In genomic region chr17:80137131-80137530, GRCh38 we compare ENCODE assay signal across 30 cellular contexts. TPM values are rescaled to one million over a fixed set of nuclear protein-coding genes. Genes with fewer than 3 reads are reported as not detected.
"Had no signal": no experiment of that assay in that cellular context is flagged by ENCODE, and none has a peak within 500 bp of the region (broad histone marks: within the 10 kb centered on the region; RNA-seq: fewer than 3 reads in every experiment).

No MANE protein-coding gene starts in this region.

- H3K4me3 ChIP-seq: MG63, SJCRH30, SK-N-MC had no signal

- H3K4me1 ChIP-seq: SJCRH30 had no signal

- H3K9me3 Mint-ChIP-seq: activated CD4-positive, alpha-beta memory T cell treated with anti-CD3 and anti-CD28 coated beads for 36 hours; activated CD4-positive, alpha-beta T cell treated with anti-CD3 and anti-CD28 coated beads, Interleukin-2, amount 10 ng/mL, durations not matched to agents 7 days and 5 days; activated naive CD4-positive, alpha-beta T cell treated with anti-CD3 and anti-CD28 coated beads for 36 hours; activated naive CD8-positive, alpha-beta T cell treated with anti-CD3 and anti-CD28 coated beads, Interleukin-2, amount 50 U/mL, for 24 hours; activated T-cell treated with anti-CD3 and anti-CD28 coated beads, Interleukin-2, amount 50 U/mL, for 72 hours; activated T-helper 17 cell treated with anti-CD3 and anti-CD28 coated beads, Interleukin-2, amount 50 U/mL, for 72 hours; brain; T-helper 2 cell treated with Interferon-gamma antibody and Interleukin-4, amounts not matched to agents 5 μg/mL and 100 μg/mL, for 36 hours had no signal

- H3K27me3 ChIP-seq: MG63, SJCRH30 had no signal

- H3K27ac ChIP-seq: SJCRH30, SK-N-MC had no signal

- H3K4me3 Mint-ChIP-seq: activated CD4-positive, alpha-beta memory T cell treated with anti-CD3 and anti-CD28 coated beads for 36 hours; activated CD4-positive, alpha-beta T cell treated with anti-CD3 and anti-CD28 coated beads, Interleukin-2, amount 10 ng/mL, durations not matched to agents 7 days and 5 days; activated naive CD4-positive, alpha-beta T cell treated with anti-CD3 and anti-CD28 coated beads for 36 hours; activated naive CD8-positive, alpha-beta T cell; activated naive CD8-positive, alpha-beta T cell treated with anti-CD3 and anti-CD28 coated beads, Interleukin-2, amount 50 U/mL, for 24 hours; activated T-cell treated with anti-CD3 and anti-CD28 coated beads, Interleukin-2, amount 50 U/mL, for 72 hours; activated T-helper 17 cell treated with anti-CD3 and anti-CD28 coated beads, Interleukin-2, amount 50 U/mL, for 72 hours; brain; T-helper 2 cell treated with Interferon-gamma antibody and Interleukin-4, amounts not matched to agents 5 μg/mL and 100 μg/mL, for 36 hours had no signal

- ATAC-seq: activated naive CD8-positive, alpha-beta T cell treated with anti-CD3 and anti-CD28 coated beads, Interleukin-2, amount 50 U/mL, for 24 hours; activated T-helper 17 cell treated with anti-CD3 and anti-CD28 coated beads, Interleukin-2, amount 50 U/mL, for 72 hours; Panc1 had no signal

- H3K4me1 Mint-ChIP-seq: activated naive CD8-positive, alpha-beta T cell treated with anti-CD3 and anti-CD28 coated beads, Interleukin-2, amount 50 U/mL, for 24 hours; activated T-helper 17 cell treated with anti-CD3 and anti-CD28 coated beads, Interleukin-2, amount 50 U/mL, for 72 hours; brain had no signal

- H3K27ac Mint-ChIP-seq: activated CD4-positive, alpha-beta memory T cell treated with anti-CD3 and anti-CD28 coated beads for 36 hours; activated CD4-positive, alpha-beta T cell treated with anti-CD3 and anti-CD28 coated beads, Interleukin-2, amount 10 ng/mL, durations not matched to agents 7 days and 5 days; activated naive CD4-positive, alpha-beta T cell treated with anti-CD3 and anti-CD28 coated beads for 36 hours; activated naive CD8-positive, alpha-beta T cell; activated naive CD8-positive, alpha-beta T cell treated with anti-CD3 and anti-CD28 coated beads, Interleukin-2, amount 50 U/mL, for 24 hours; activated T-cell treated with anti-CD3 and anti-CD28 coated beads, Interleukin-2, amount 50 U/mL, for 72 hours; activated T-helper 17 cell treated with anti-CD3 and anti-CD28 coated beads, Interleukin-2, amount 50 U/mL, for 72 hours; brain; T-helper 2 cell treated with Interferon-gamma antibody and Interleukin-4, amounts not matched to agents 5 μg/mL and 100 μg/mL, for 36 hours had no signal

- DNase-seq: activated CD4-positive, alpha-beta memory T cell treated with anti-CD3 and anti-CD28 coated beads for 36 hours; activated CD4-positive, alpha-beta T cell treated with anti-CD3 and anti-CD28 coated beads, Interleukin-2, amount 10 ng/mL, durations not matched to agents 7 days and 5 days; activated gamma-delta T cell treated with Interleukin-2 at 50 U/mL for 16 hours; activated naive CD4-positive, alpha-beta T cell treated with anti-CD3 and anti-CD28 coated beads for 36 hours; activated naive CD8-positive, alpha-beta T cell treated with anti-CD3 and anti-CD28 coated beads, Interleukin-2, amount 50 U/mL, for 24 hours; activated T-cell treated with anti-CD3 and anti-CD28 coated beads for 4 hours; activated T-cell treated with anti-CD3 and anti-CD28 coated beads, Interleukin-2, amount 50 U/mL, for 72 hours; anterior cingulate cortex; caudate nucleus; cerebellar nuclear complex; Kasumi-1; KG1; MG63; NCI-H1048; NCI-H1105 treated with DMSO at 0.1 percent for 48 hours; NCI-H1436; NCI-H1694; NCI-H2029; NCI-H345; NCI-H524 treated with DMSO at 0.1 percent for 48 hours; SHP77; SJCRH30 had no signal

- H3K27me3 Mint-ChIP-seq: activated CD4-positive, alpha-beta memory T cell treated with anti-CD3 and anti-CD28 coated beads for 36 hours; activated CD4-positive, alpha-beta T cell treated with anti-CD3 and anti-CD28 coated beads, Interleukin-2, amount 10 ng/mL, durations not matched to agents 7 days and 5 days; activated naive CD8-positive, alpha-beta T cell; activated naive CD8-positive, alpha-beta T cell treated with anti-CD3 and anti-CD28 coated beads, Interleukin-2, amount 50 U/mL, for 24 hours; activated T-helper 17 cell treated with anti-CD3 and anti-CD28 coated beads, Interleukin-2, amount 50 U/mL, for 72 hours; brain had no signal

- H3K9me3 ChIP-seq: MG63, SJCRH30 had no signal

RNA-seq across cellular contexts. Expression of gene CARD14, which starts 32.7 kb away (rescaled TPM):
- total RNA-seq: activated CD4-positive, alpha-beta memory T cell treated with anti-CD3 and anti-CD28 coated beads for 36 hours; activated CD4-positive, alpha-beta T cell treated with anti-CD3 and anti-CD28 coated beads, Interleukin-2, amount 10 ng/mL, durations not matched to agents 7 days and 5 days; activated naive CD4-positive, alpha-beta T cell treated with anti-CD3 and anti-CD28 coated beads for 36 hours; activated T-helper 17 cell treated with anti-CD3 and anti-CD28 coated beads, Interleukin-2, amount 50 U/mL, for 72 hours; RPMI7951; T-helper 1 cell treated with Interleukin-12 subunit alpha and Interleukin-12 subunit beta and Interleukin-4 antibody, amounts not matched to agents 30 ng/mL and 1 ng/mL, for 36 hours had no signal
